Comparison of ENCODE assay signal across 22 cellular contexts in genomic region chr16:52552643-52553042, GRCh38. TPM values are rescaled to one million over a fixed set of nuclear protein-coding genes. Genes with fewer than 3 reads are reported as not detected.
DNase-seq lines count a peak whose midpoint lies in the region; ATAC-seq and TF ChIP-seq lines count a peak whose summit lies in the region.
"Had no signal": no experiment of that assay in that cellular context is flagged by ENCODE, and none has a peak within 500 bp of the region (broad histone marks: within the 10 kb centered on the region; RNA-seq: fewer than 3 reads in every experiment).

No MANE protein-coding gene starts in this region.

- H3K4me1 ChIP-seq in RWPE2 (ENCODE audit: insufficient read depth, poor library complexity, severe bottlenecking) (no peaks in the 10 kb centered on the region), mucosa of descending colon (ENCODE audit: low read depth) (peaks cover 28% of the 10 kb centered on the region)
- H3K4me1 ChIP-seq: BE2C, left ventricle myocardium inferior, SJSA1 had no signal

- no peak overlapping the region for H3K27ac ChIP-seq in RWPE2 (ENCODE audit: poor library complexity, severe bottlenecking)
- H3K27ac ChIP-seq: left ventricle myocardium inferior, SJSA1, upper lobe of left lung had no signal

- H3K27me3 ChIP-seq in RWPE2 (ENCODE audit: insufficient read depth, poor library complexity, severe bottlenecking) = peaks cover 32% of the 10 kb centered on the region

- no peak overlapping the region for H3K4me3 ChIP-seq in RWPE2 (ENCODE audit: severe bottlenecking)
- H3K4me3 ChIP-seq in mucosa of descending colon = no peak overlapping the region
- H3K4me3 ChIP-seq: GM12878, left ventricle myocardium inferior, SJSA1, upper lobe of left lung had no signal

- H3K9me3 ChIP-seq in RWPE2 (ENCODE audit: severe bottlenecking) = no peaks in the 10 kb centered on the region
- no peaks in the 10 kb centered on the region for H3K9me3 ChIP-seq in mucosa of descending colon
- H3K9me3 ChIP-seq: BE2C, SJSA1, upper lobe of left lung had no signal

- peak; percentile 93 for DNase-seq in DMS53 treated with DMSO at 0.1 percent for 48 hours (lab: John Stamatoyannopoulos, UW; ENCODE audit: unreplicated experiment)
- DNase-seq in NCI-H2029 treated with DMSO at 0.1 percent for 48 hours (lab: John Stamatoyannopoulos, UW) = peak; percentile 62
- no peak for DNase-seq in RWPE2 (ENCODE audit: low spot score)
- no peak for DNase-seq in mucosa of descending colon
- DNase-seq in activated CD4-positive, CD25-positive, alpha-beta regulatory T cell (lab: John Stamatoyannopoulos, UW) = no peak
- DNase-seq: activated CD8-positive, alpha-beta T cell treated with anti-CD3 and anti-CD28 coated beads, Interleukin-2, amount 10 ng/mL, durations not matched to agents 7 days and 5 days; BE2C; effector memory CD8-positive, alpha-beta T cell; Kasumi-1; left ventricle myocardium inferior; natural killer cell; NCI-H82; right cardiac atrium; stimulated activated CD4-positive, alpha-beta T cell treated with anti-CD3 and anti-CD28 coated beads, Interleukin-4, amount 100 ng/mL, for 24 hours; upper lobe of left lung had no signal

- H3K36me3 ChIP-seq in RWPE2 (ENCODE audit: low read depth) = no peaks in the 10 kb centered on the region
- no peaks in the 10 kb centered on the region for H3K36me3 ChIP-seq in mucosa of descending colon (ENCODE audit: low read depth)
- H3K36me3 ChIP-seq: BE2C, left ventricle myocardium inferior, SJSA1, upper lobe of left lung had no signal

- intact Hi-C loops in mucosa of descending colon (cut with DNase I, micrococcal nuclease) = no loop called here

- peak; percentile 97 for ATAC-seq in RWPE2 (ENCODE audit: low read depth)
- peak; percentile 76 for ATAC-seq in mucosa of descending colon
- no peak for ATAC-seq in GM21423 (IDR thresholded peaks at IDR 0.05; ENCODE audit: unreplicated experiment)
- no peak for ATAC-seq in GM18861 (IDR thresholded peaks at IDR 0.05; ENCODE audit: unreplicated experiment)
- no peak for ATAC-seq in HG02970 (IDR thresholded peaks at IDR 0.05; ENCODE audit: low FRiP score, unreplicated experiment)
- ATAC-seq: activated CD8-positive, alpha-beta T cell treated with anti-CD3 and anti-CD28 coated beads, Interleukin-2, amount 10 ng/mL, durations not matched to agents 7 days and 5 days; effector memory CD8-positive, alpha-beta T cell; GM12878; natural killer cell; right cardiac atrium; stimulated activated effector memory CD8-positive, alpha-beta T cell treated with anti-CD3 and anti-CD28 coated beads, Interleukin-12 subunit alpha, Interleukin-12 subunit beta, amount 100 ng/mL, for 72 hours had no signal

- TF ChIP-seq CTCF in RWPE2 (IDR thresholded peaks at IDR 0.05; ENCODE audit: poor library complexity, severe bottlenecking) (no peak), mucosa of descending colon (IDR thresholded peaks at IDR 0.05) (no peak)

RNA-seq across cellular contexts. Expression of gene TOX3, which starts 5.7 kb away (rescaled TPM):
- total RNA-seq in mucosa of descending colon = 10 to 100 TPM; 16.0 to 47.6 (median 42.3) TPM
- total RNA-seq: activated CD8-positive, alpha-beta T cell treated with anti-CD3 and anti-CD28 coated beads, Interleukin-2, amount 10 ng/mL, durations not matched to agents 7 days and 5 days; glomerular endothelial cell; GM12878; left ventricle myocardium inferior; natural killer cell; right cardiac atrium had no signal

Comparison
In these comparisons a context has a peak if more than half of its experiments do, and no peak if none do; other contexts are left out.
1. DNase-seq: peak in DMS53 treated with DMSO at 0.1 percent for 48 hours (single experiment) and NCI-H2029 treated with DMSO at 0.1 percent for 48 hours (single experiment); none in RWPE2 (single experiment), mucosa of descending colon (0 of 3) and activated CD4-positive, CD25-positive, alpha-beta regulatory T cell (0 of 4).
2. ATAC-seq: peak in RWPE2 (single experiment) and mucosa of descending colon (single experiment); none in GM21423 (single experiment), GM18861 (single experiment) and HG02970 (single experiment).